14 cellular contexts compared by ENCODE assay signal in the genomic region with DNA sequence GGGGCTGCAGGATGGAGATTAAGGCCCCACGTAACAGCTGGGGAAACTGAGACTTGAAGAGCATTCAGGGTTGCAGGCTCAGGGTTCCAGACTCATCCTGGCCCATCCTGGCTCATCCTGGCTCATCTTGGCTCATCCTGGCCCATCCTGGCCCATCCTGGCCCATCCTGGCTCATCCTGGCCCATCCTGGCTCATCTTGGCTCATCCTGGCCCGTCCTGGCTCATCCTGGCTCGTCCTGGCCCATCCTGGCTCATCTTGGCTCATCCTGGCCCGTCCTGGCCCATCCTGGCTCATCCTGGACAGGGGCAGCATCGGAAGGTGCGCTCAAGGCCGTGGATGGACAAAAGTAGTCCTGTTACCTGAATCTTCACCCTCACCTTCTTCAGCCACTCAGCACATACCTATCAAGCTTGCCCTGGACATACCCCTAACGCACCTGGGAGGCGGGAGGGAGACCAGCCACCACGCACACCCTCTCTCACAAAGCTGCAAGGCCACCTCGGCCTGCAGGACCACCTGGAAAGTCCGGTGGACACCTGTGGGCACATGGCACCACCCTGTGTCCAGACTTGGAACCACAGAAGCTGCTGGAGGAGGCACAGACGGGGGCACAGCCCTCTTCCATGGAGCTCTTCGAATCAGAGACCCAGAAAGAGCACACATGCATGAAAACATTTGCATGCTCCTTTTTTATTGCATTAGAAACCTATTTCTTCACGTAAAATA. TPM values are rescaled to one million over a fixed set of nuclear protein-coding genes. Genes with fewer than 3 reads are reported as not detected.
DNase-seq lines count a peak whose midpoint lies in the region; ATAC-seq and TF ChIP-seq lines count a peak whose summit lies in the region.
"Had no signal": no experiment of that assay in that cellular context is flagged by ENCODE, and none has a peak within 500 bp of the region (broad histone marks: within the 10 kb centered on the region; RNA-seq: fewer than 3 reads in every experiment).

No MANE protein-coding gene starts in this region.

- no peak overlapping the region for H2AK5ac ChIP-seq in H9 (ENCODE audit: insufficient read length, low read length)

- H3K79me2 ChIP-seq in DND-41 (ENCODE audit: insufficient read depth, low read length) (no peaks in the 10 kb centered on the region), H9 (ENCODE audit: insufficient read depth, low read length) (no peaks in the 10 kb centered on the region)

- CTCF ChIA-PET in activated B cell treated with CpG ODN at 0.5 μM for 24 hours (lab: Charles Lee) = interaction anchor here (1.0 to 1.2 kb wide), 4 partner anchors 8 to 69 kb away, joined by 3 to 4 read pairs (median 3); no protein-coding TSS in a partner anchor

- H3K9ac ChIP-seq in DND-41 (ENCODE audit: low read depth, low read length) (no peak overlapping the region), H9 (ENCODE audit: extremely low read depth, insufficient read length, low read length) (no peak overlapping the region)

- H3K27me3 Mint-ChIP-seq in H9 (ENCODE audit: low read depth) (peaks cover 4% of the 10 kb centered on the region), activated B cell treated with CpG ODN at 0.5 μM for 24 hours (no peaks in the 10 kb centered on the region), naive B cell (no peaks in the 10 kb centered on the region), glutamatergic neuron (ENCODE audit: unreplicated experiment) (peaks cover 3% of the 10 kb centered on the region)

- peak; percentile 42 for TF ChIP-seq CTCF in DND-41 (IDR thresholded peaks at IDR 0.05; ENCODE audit: borderline replicate concordance, extremely low read depth, low read length, poor library complexity, severe bottlenecking)
- peak; percentile 33; the same call in 2 of the 3 replicates for TF ChIP-seq CTCF in H9 (conservative IDR thresholded peaks at IDR 0.05)
- no peak for TF ChIP-seq CTCF in activated B cell treated with CpG ODN at 0.5 μM for 24 hours (IDR thresholded peaks at IDR 0.05)
- TF ChIP-seq CTCF in glutamatergic neuron (IDR thresholded peaks at IDR 0.05; ENCODE audit: partially characterized antibody, unreplicated experiment) = no peak

- WGBS in H9 (ENCODE audit: extremely low coverage, insufficient read length, low lambda C conversion rate) = no CpG with 5 or more reads among the region's 15 CpGs

- H2AFZ ChIP-seq in DND-41 (ENCODE audit: low read depth, low read length) (no peak overlapping the region), H9 (ENCODE audit: low read length) (no peak overlapping the region)

- DNase-seq in DND-41 = no peak
- no peak for DNase-seq in H9
- DNase-seq in activated B cell treated with CpG ODN at 0.5 μM for 24 hours = no peak
- no peak for DNase-seq in naive B cell
- no peak for DNase-seq in DMS79 (lab: John Stamatoyannopoulos, UW)
- DNase-seq in glutamatergic neuron = no peak
- no peak for DNase-seq in NCI-H1694 (lab: John Stamatoyannopoulos, UW)
- DNase-seq: activated T-cell treated with anti-CD3 and anti-CD28 coated beads, Interleukin-2, amount 50 U/mL, for 72 hours; NCI-H1105 treated with DMSO at 0.1 percent for 48 hours; NCI-H69; stimulated activated CD4-positive, alpha-beta T cell treated with anti-CD3 and anti-CD28 coated beads, Interleukin-1b, Interleukin-23, amount 100 ng/mL, for 48 hours; stomach had no signal

- H3K4me3 ChIP-seq in DND-41 (ENCODE audit: low read depth in 1 of 2, low read length in 2 of 2) = no peak overlapping the region
- H3K4me3 ChIP-seq: stomach had no signal

- H4K5ac ChIP-seq in H9 (ENCODE audit: insufficient read length, low read depth, low read length) = no peak overlapping the region

- H3K23me2 ChIP-seq in H9 (ENCODE audit: insufficient read length, low read depth, low read length, poor library complexity, severe bottlenecking) = no peaks in the 10 kb centered on the region

- H3K79me1 ChIP-seq in H9 (ENCODE audit: insufficient read depth, low read depth, low read length, poor library complexity, severe bottlenecking) = no peaks in the 10 kb centered on the region

- H2BK12ac ChIP-seq in H9 (ENCODE audit: insufficient read length, low read depth, low read length) = no peak overlapping the region

- no peak overlapping the region for H2BK20ac ChIP-seq in H9 (ENCODE audit: low read depth, low read length, poor library complexity, severe bottlenecking)

- H3K4me1 ChIP-seq in DND-41 (ENCODE audit: insufficient read depth, low read length) (no peaks in the 10 kb centered on the region), H9 (ENCODE audit: insufficient read depth, low read length) (no peaks in the 10 kb centered on the region)
- H3K4me1 ChIP-seq: stomach had no signal

- H3K9me3 Mint-ChIP-seq in H9 = peaks cover 13 to 15% of the 10 kb centered on the region in 2 experiments
- peaks cover 5% of the 10 kb centered on the region for H3K9me3 Mint-ChIP-seq in activated B cell treated with CpG ODN at 0.5 μM for 24 hours
- peaks cover 0 to 2% (median 0%) of the 10 kb centered on the region in 7 donors for H3K9me3 Mint-ChIP-seq in naive B cell
- H3K9me3 Mint-ChIP-seq in glutamatergic neuron (ENCODE audit: unreplicated experiment) = peaks cover 7% of the 10 kb centered on the region
- H3K9me3 Mint-ChIP-seq: activated T-cell treated with anti-CD3 and anti-CD28 coated beads, Interleukin-2, amount 50 U/mL, for 72 hours had no signal

- H3K4me3 Mint-ChIP-seq in H9 = no peak overlapping the region
- no peak overlapping the region for H3K4me3 Mint-ChIP-seq in activated B cell treated with CpG ODN at 0.5 μM for 24 hours
- peak overlapping the region in 4 of 8 donors; percentile 16 to 54 (median 36) for H3K4me3 Mint-ChIP-seq in naive B cell
- H3K4me3 Mint-ChIP-seq in glutamatergic neuron (ENCODE audit: unreplicated experiment) = no peak overlapping the region
- H3K4me3 Mint-ChIP-seq: activated T-cell treated with anti-CD3 and anti-CD28 coated beads, Interleukin-2, amount 50 U/mL, for 72 hours; mesothelial cell of epicardium had no signal

- H2BK5ac ChIP-seq in H9 (ENCODE audit: insufficient read length, low read length) = no peak overlapping the region

- H3K27me3 ChIP-seq in DND-41 (ENCODE audit: insufficient read depth, low read length, poor library complexity) (no peaks in the 10 kb centered on the region), H9 (ENCODE audit: insufficient read depth, low read length) (no peaks in the 10 kb centered on the region)

- H3K9me3 ChIP-seq in DND-41 (ENCODE audit: insufficient read depth, low read length, severe bottlenecking) = no peaks in the 10 kb centered on the region
- H3K9me3 ChIP-seq in H9 (ENCODE audit: control insufficient read depth, low read depth, low read length) = no peaks in the 10 kb centered on the region
- H3K9me3 ChIP-seq: stomach had no signal

- no peak overlapping the region for H2BK120ac ChIP-seq in H9 (ENCODE audit: low read depth, low read length, poor library complexity, severe bottlenecking)

- H4K91ac ChIP-seq in H9 (ENCODE audit: insufficient read length, low read depth, low read length) = no peak overlapping the region

- no peak overlapping the region for H3K56ac ChIP-seq in H9 (ENCODE audit: insufficient read length, low read depth, low read length)

- H3K36me3 ChIP-seq in DND-41 (ENCODE audit: insufficient read depth, low read length) = peaks cover 11% of the 10 kb centered on the region

- no peak overlapping the region for H3K18ac ChIP-seq in H9 (ENCODE audit: insufficient read length, low read depth, low read length)

- H2BK15ac ChIP-seq in H9 (ENCODE audit: low read depth, low read length) = no peak overlapping the region

- H3K27ac ChIP-seq in DND-41 (ENCODE audit: low read length) = no peak overlapping the region
- no peak overlapping the region for H3K27ac ChIP-seq in H9 (ENCODE audit: insufficient read length, low read depth, low read length)
- H3K27ac ChIP-seq: stomach had no signal

- H3K27ac Mint-ChIP-seq in H9 = peak overlapping the region in 1 of 3 experiments; percentile 53; a peak in 2 of 7 replicates
- H3K27ac Mint-ChIP-seq in activated B cell treated with CpG ODN at 0.5 μM for 24 hours = peak overlapping the region; percentile 61
- peak overlapping the region in 4 of 6 donors; percentile 37 to 92 (median 64) for H3K27ac Mint-ChIP-seq in naive B cell
- no peak overlapping the region for H3K27ac Mint-ChIP-seq in glutamatergic neuron (ENCODE audit: unreplicated experiment)
- H3K27ac Mint-ChIP-seq: activated T-cell treated with anti-CD3 and anti-CD28 coated beads, Interleukin-2, amount 50 U/mL, for 72 hours; mesothelial cell of epicardium had no signal

- H4K20me1 ChIP-seq in DND-41 (ENCODE audit: insufficient read depth, low read length) (no peaks in the 10 kb centered on the region), H9 (ENCODE audit: control insufficient read depth, insufficient read depth, insufficient read length) (no peaks in the 10 kb centered on the region)

- POLR2A ChIA-PET in activated B cell treated with CpG ODN at 0.5 μM for 24 hours (lab: Charles Lee) = interaction anchor here (0.9 to 3.6 kb wide), 7 partner anchors 9 to 51 kb away, joined by 3 to 46 read pairs (median 6); a partner anchor contains a TSS

- H3K14ac ChIP-seq in H9 (ENCODE audit: insufficient read depth, low read length) = no peak overlapping the region

- no peak overlapping the region for H3T11ph ChIP-seq in H9 (ENCODE audit: low read length)

- peak; percentile 42; the same call in 1 of the 3 replicates for ATAC-seq in DND-41 (ENCODE audit: insufficient read depth, low read depth)
- ATAC-seq in activated B cell treated with CpG ODN at 0.5 μM for 24 hours (ENCODE audit: low read depth) = no peak
- peak in 1 of 2 donors; percentile 25 for ATAC-seq in naive B cell (ENCODE audit: low read depth in 2 of 2)
- ATAC-seq: activated CD4-positive, CD25-positive, alpha-beta regulatory T cell treated with anti-CD3 and anti-CD28 coated beads, Interleukin-2, amount 50 U/mL, for 24 hours had no signal

- H4K8ac ChIP-seq in H9 (replicated peaks; ENCODE audit: insufficient read length, low read depth, low read length) = no peak overlapping the region

- H3K4me2 ChIP-seq in DND-41 (ENCODE audit: insufficient read depth, low read length) (no peak overlapping the region), H9 (ENCODE audit: insufficient read depth, insufficient read length, low read length) (no peak overlapping the region)

- no peaks in the 10 kb centered on the region for H3K4me1 Mint-ChIP-seq in H9
- H3K4me1 Mint-ChIP-seq in activated B cell treated with CpG ODN at 0.5 μM for 24 hours = peaks cover 33% of the 10 kb centered on the region
- H3K4me1 Mint-ChIP-seq in naive B cell = peaks cover 11 to 25% (median 23%) of the 10 kb centered on the region in 3 donors
- H3K4me1 Mint-ChIP-seq in glutamatergic neuron (ENCODE audit: low read depth, unreplicated experiment) = peaks cover 10% of the 10 kb centered on the region
- H3K4me1 Mint-ChIP-seq: mesothelial cell of epicardium had no signal

- intact Hi-C loops in activated B cell treated with CpG ODN at 0.5 μM for 24 hours (cut with micrococcal nuclease) = no loop called here

- H3K23ac ChIP-seq in H9 (ENCODE audit: insufficient read length, low read depth, low read length) = no peak overlapping the region

- peaks cover 6 to 11% (median 10%) of the 10 kb centered on the region in 3 experiments; a peak in 6 of 7 replicates for H3K36me3 Mint-ChIP-seq in H9 (ENCODE audit: insufficient read depth in 1 of 3, low read depth in 3 of 3)
- H3K36me3 Mint-ChIP-seq in activated B cell treated with CpG ODN at 0.5 μM for 24 hours (ENCODE audit: low read depth) = peaks cover 11% of the 10 kb centered on the region
- H3K36me3 Mint-ChIP-seq in naive B cell = peaks cover 0 to 16% of the 10 kb centered on the region in 2 donors
- peaks cover 9% of the 10 kb centered on the region for H3K36me3 Mint-ChIP-seq in glutamatergic neuron (ENCODE audit: unreplicated experiment)

- H3K4ac ChIP-seq in H9 (ENCODE audit: low read depth, low read length) = no peak overlapping the region

RNA-seq across cellular contexts. Expression of a gene that starts 20.3 kb away (rescaled TPM):
- total RNA-seq in H9 (2021) (not detected in 2 replicates), activated B cell treated with CpG ODN at 0.5 μM for 24 hours (0.46 and 0.64 TPM in 2 replicates), glutamatergic neuron (ENCODE audit: unreplicated experiment) (not detected)
- 1 to 10 TPM; 1.4 to 3.3 (median 2.2) TPM for polyA plus RNA-seq in naive B cell (ENCODE audit: low read depth in 6 of 6)
- total RNA-seq: mesothelial cell of epicardium had no signal

RNA-seq across cellular contexts. Expression of a gene that starts 21.2 kb away (rescaled TPM):
- total RNA-seq in H9 (2021) (141 and 148 TPM in 2 replicates), activated B cell treated with CpG ODN at 0.5 μM for 24 hours (147 and 149 TPM in 2 replicates), glutamatergic neuron (ENCODE audit: unreplicated experiment) (136 TPM)
- 100 to 1,000 TPM; 193 to 258 (median 215) TPM for polyA plus RNA-seq in naive B cell (ENCODE audit: low read depth in 6 of 6)

RNA-seq across cellular contexts. Expression of a gene that starts 21.8 kb away (rescaled TPM):
- total RNA-seq in H9 (2021) (13.2 and 13.9 TPM in 2 replicates), activated B cell treated with CpG ODN at 0.5 μM for 24 hours (21.8 and 23.0 TPM in 2 replicates), glutamatergic neuron (ENCODE audit: unreplicated experiment) (23.6 TPM)
- 10 to 100 TPM in 3 of 6 donors, 1 to 10 TPM in 3; 1.4 to 14.2 (median 8.8) TPM for polyA plus RNA-seq in naive B cell (ENCODE audit: low read depth in 6 of 6)

RNA-seq across cellular contexts. Expression of a gene that starts 31.0 kb away (rescaled TPM):
- 57.9 and 58.3 TPM in 2 replicates for total RNA-seq in H9 (2021)
- 62.3 and 74.1 TPM in 2 replicates for total RNA-seq in activated B cell treated with CpG ODN at 0.5 μM for 24 hours
- 1 to 10 TPM; 3.4 to 8.3 (median 4.3) TPM for polyA plus RNA-seq in naive B cell (ENCODE audit: low read depth in 6 of 6)
- total RNA-seq in glutamatergic neuron (ENCODE audit: unreplicated experiment) = 14.4 TPM

RNA-seq across cellular contexts. Expression of a gene that starts 41.4 kb away (rescaled TPM):
- not detected in 2 replicates for total RNA-seq in H9 (2021)
- total RNA-seq in activated B cell treated with CpG ODN at 0.5 μM for 24 hours = not detected in 2 replicates
- polyA plus RNA-seq in naive B cell (ENCODE audit: low read depth in 6 of 6) = not detected
- total RNA-seq in glutamatergic neuron (ENCODE audit: unreplicated experiment) = not detected
- total RNA-seq: activated T-cell treated with anti-CD3 and anti-CD28 coated beads, Interleukin-2, amount 50 U/mL, for 72 hours; mesothelial cell of epicardium had no signal
- polyA plus RNA-seq: stomach had no signal

Comparison
In these comparisons a context has a peak if more than half of its experiments do, and no peak if none do; other contexts are left out.
1. CTCF ChIP-seq: peak in DND-41 (single experiment) and H9 (single experiment); none in activated B cell treated with CpG ODN at 0.5 μM for 24 hours (single experiment) and glutamatergic neuron (single experiment).